Comparison of ENCODE assay signal across 14 cellular contexts in genomic region chr15:29920515-29920914, GRCh38.
DNase-seq lines count a peak whose midpoint lies in the region; ATAC-seq, FAIRE-seq and TF ChIP-seq lines count a peak whose summit lies in the region.
"Had no signal": no experiment of that assay in that cellular context is flagged by ENCODE, and none has a peak within 500 bp of the region (broad histone marks: within the 10 kb centered on the region; RNA-seq: fewer than 3 reads in every experiment).

No MANE protein-coding gene starts in this region.

- H3K4me1 ChIP-seq in A549 (peaks cover 92% of the 10 kb centered on the region), H1 (replicated peaks in 1 of 4; ENCODE audit: control insufficient read depth in 3 of 4, insufficient read depth in 4 of 4, low read length in 3 of 4) (peaks cover 7 to 16% (median 12%) of the 10 kb centered on the region in 4 experiments), mesenchymal stem cell (ENCODE audit: control insufficient read depth, insufficient read depth, low read depth, low read length) (peaks cover 26% of the 10 kb centered on the region), transverse colon (peaks cover 6 to 14% (median 8%) of the 10 kb centered on the region in 4 donors)

- POLR2A ChIA-PET in A549 (lab: Yijun Ruan, JAX) (interaction anchor here (1.3 to 2.3 kb wide), 2 partner anchors 99 to 106 kb away, joined by 3 to 24 read pairs; partner anchors contain the start of gene TJP1), H1 (lab: Charles Lee; ENCODE audit: partially characterized antibody) (interaction anchor here (0.8 to 2.0 kb wide), 3 partner anchors 15 to 189 kb away, joined by 3 to 6 read pairs (median 3); partner anchors contain the start of gene TJP1)

- intact Hi-C loops in transverse colon (cut with DNase I; ENCODE audit: low total_unique reads) = no loop called here

- no peaks in the 10 kb centered on the region for H4K20me1 ChIP-seq in H1 (replicated peaks in 1 of 2; ENCODE audit: control insufficient read depth in 1 of 2, insufficient read depth in 2 of 2, low read length in 2 of 2)

- H3K56ac ChIP-seq in H1 (replicated peaks; ENCODE audit: insufficient read length, low read depth, low read length) = no peak overlapping the region

- TF ChIP-seq POLR2A in A549 (IDR thresholded peaks at IDR 0.05; ENCODE audit: low read length) (no peak), H1 (IDR thresholded peaks at IDR 0.05; ENCODE audit: control extremely low read depth in 1 of 2, low read depth in 2 of 2, low read length in 2 of 2) (no peak), transverse colon (IDR thresholded peaks at IDR 0.05) (no peak)

- H2BK15ac ChIP-seq in H1 (ENCODE audit: low read length) (peak overlapping the region; percentile 22; the same call in 1 of the 2 replicates), mesenchymal stem cell (ENCODE audit: low read depth, poor library complexity, severe bottlenecking) (no peak overlapping the region)

- TF ChIP-seq EP300 in A549 (IDR thresholded peaks at IDR 0.05) = no peak
- TF ChIP-seq EP300 in Ishikawa (IDR thresholded peaks at IDR 0.05; ENCODE audit: borderline replicate concordance) = no peak
- no peak for TF ChIP-seq EP300 in H1 (IDR thresholded peaks at IDR 0.05; ENCODE audit: borderline replicate concordance in 1 of 2, low read depth in 2 of 2, low read length in 2 of 2)
- TF ChIP-seq EP300 in transverse colon (IDR thresholded peaks at IDR 0.05; ENCODE audit: low read depth) = no peak

- H3K14ac ChIP-seq in H1 (ENCODE audit: insufficient read length) (no peak overlapping the region), mesenchymal stem cell (ENCODE audit: low read length in 2 of 2) (no peak overlapping the region)

- H3K4ac ChIP-seq in H1 (replicated peaks; ENCODE audit: insufficient read length, low read depth, low read length) (no peak overlapping the region), mesenchymal stem cell (ENCODE audit: low read depth in 1 of 2, low read length in 2 of 2) (no peak overlapping the region)

- DNase-seq in A549 (ENCODE audit: low read depth in 1 of 2, low spot score in 1 of 2) (peak; percentile 58 to 73), H1 (ENCODE audit: low read depth in 1 of 2, low spot score in 2 of 2) (no peak), mesenchymal stem cell (no peak), transverse colon (no peak), NCI-H345 (lab: John Stamatoyannopoulos, UW) (no peak)
- no peak for DNase-seq in activated CD4-positive, CD25-positive, alpha-beta regulatory T cell (lab: John Stamatoyannopoulos, UW)
- no peak for DNase-seq in activated CD8-positive, alpha-beta memory T cell treated with anti-CD3 and anti-CD28 coated beads, Interleukin-2, amount 50 U/mL, for 48 hours
- DNase-seq: activated T-cell treated with anti-CD3 and anti-CD28 coated beads, Interleukin-2, amount 50 U/mL, for 1 hour; aorta; GDM1; Karpas-422; stimulated activated CD4-positive, alpha-beta T cell treated with anti-CD3 and anti-CD28 coated beads, Interleukin-4, amount 100 ng/mL, for 24 hours had no signal

- H3K36me3 ChIP-seq in H1 (ENCODE audit: control insufficient read depth in 2 of 4, insufficient read depth in 4 of 4, low read length in 3 of 4) (no peaks in the 10 kb centered on the region), mesenchymal stem cell (ENCODE audit: control insufficient read depth in 1 of 2, insufficient read depth in 2 of 2, low read depth in 1 of 2, low read length in 2 of 2) (no peaks in the 10 kb centered on the region), transverse colon (no peaks in the 10 kb centered on the region)

- H3K27ac ChIP-seq in A549 (peak overlapping the region; percentile 71 to 84), H1 (ENCODE audit: low read depth, low read length) (no peak overlapping the region; the same call in 1 of the 2 replicates), mesenchymal stem cell (ENCODE audit: low read length, poor library complexity, severe bottlenecking) (peak overlapping the region; percentile 89), transverse colon (no peak overlapping the region)

- no peaks in the 10 kb centered on the region for H3K79me2 ChIP-seq in H1 (ENCODE audit: control insufficient read depth in 1 of 2, insufficient read depth in 2 of 2, low read length in 2 of 2)

- H3K9ac ChIP-seq in H1 (replicated peaks in 1 of 4; ENCODE audit: extremely low read depth in 1 of 4, low read depth in 3 of 4, low read length in 3 of 4) = no peak overlapping the region; a peak in 1 of 7 replicates
- H3K9ac ChIP-seq in mesenchymal stem cell (ENCODE audit: low read length) = no peak overlapping the region

- H2BK120ac ChIP-seq in H1 (replicated peaks; ENCODE audit: low read depth, low read length) (no peak overlapping the region), mesenchymal stem cell (ENCODE audit: low read depth, low read length) (no peak overlapping the region)

- peak; percentile 14 to 26; a peak in 2 of 6 replicates for ATAC-seq in A549
- ATAC-seq: left lobe of liver had no signal

- H3K18ac ChIP-seq in H1 (ENCODE audit: extremely low read depth, low read length) (no peak overlapping the region; the same call in 1 of the 2 replicates), mesenchymal stem cell (ENCODE audit: low read depth in 1 of 2, low read length in 2 of 2) (no peak overlapping the region)

- no peak overlapping the region for H4K91ac ChIP-seq in H1 (replicated peaks; ENCODE audit: insufficient read length, low read length)
- H4K91ac ChIP-seq in mesenchymal stem cell (ENCODE audit: low read length) = no peak overlapping the region

- CTCF ChIA-PET in A549 (lab: Yijun Ruan, JAX) = interaction anchor here (0.6 to 10.3 kb wide), 9 partner anchors 10 to 255 kb away, joined by 3 to 128 read pairs (median 3); no protein-coding TSS in a partner anchor
- CTCF ChIA-PET in H1 (lab: Charles Lee; ENCODE audit: partially characterized antibody) = interaction anchor here (1.0 to 1.6 kb wide), 4 partner anchors 8 to 254 kb away, joined by 3 to 7 read pairs (median 4); no protein-coding TSS in a partner anchor

- H3K4me3 ChIP-seq in A549 (peak overlapping the region; percentile 28), H1 (ENCODE audit: extremely low read depth in 1 of 4, insufficient read depth in 2 of 4, low read depth in 3 of 4, low read length in 4 of 4) (no peak overlapping the region), mesenchymal stem cell (ENCODE audit: insufficient read depth in 1 of 2, low read depth in 1 of 2, low read length in 2 of 2) (no peak overlapping the region), transverse colon (no peak overlapping the region)

- H3K9me3 ChIP-seq in A549 = no peaks in the 10 kb centered on the region
- no peaks in the 10 kb centered on the region for H3K9me3 ChIP-seq in H1 (ENCODE audit: insufficient read depth in 2 of 2, low read depth in 1 of 2, low read length in 1 of 2)
- H3K9me3 ChIP-seq in mesenchymal stem cell (ENCODE audit: control insufficient read depth, low read length) = no peaks in the 10 kb centered on the region
- H3K9me3 ChIP-seq in transverse colon = no peaks in the 10 kb centered on the region

- no peak overlapping the region for H4K5ac ChIP-seq in H1 (ENCODE audit: insufficient read length, low read depth, low read length)

- in situ Hi-C loops in transverse colon (cut with MboI; ENCODE audit: low pct_ligation_motif_present in 1 of 4, low pct_unique_long_range_greater_than_20kb in 1 of 4, low sequenced_read_pairs in 3 of 4) = loop anchor here in 1 of 4 donors (10.0 kb wide), 1 partner anchor 176 kb away; no protein-coding TSS in a partner anchor

- H2BK5ac ChIP-seq in H1 (ENCODE audit: low read depth, low read length) (peak overlapping the region; percentile 36; the same call in 1 of the 2 replicates), mesenchymal stem cell (ENCODE audit: low read depth, low read length, poor library complexity, severe bottlenecking) (no peak overlapping the region)

- no peak overlapping the region for H4K8ac ChIP-seq in H1 (ENCODE audit: extremely low read depth, insufficient read depth, low read length)
- peak overlapping the region; percentile 45 for H4K8ac ChIP-seq in mesenchymal stem cell (ENCODE audit: low read length)

- H2AK5ac ChIP-seq in H1 (ENCODE audit: low read depth, low read length) (no peak overlapping the region), mesenchymal stem cell (ENCODE audit: low read length, severe bottlenecking) (no peak overlapping the region)

- peak overlapping the region; percentile 27; the same call in 1 of the 2 replicates for H2BK12ac ChIP-seq in H1 (ENCODE audit: low read depth, low read length)
- H2BK12ac ChIP-seq in mesenchymal stem cell (ENCODE audit: low read length in 2 of 2) = no peak overlapping the region

- H3K27me3 ChIP-seq in H1 (replicated peaks in 1 of 4; ENCODE audit: control insufficient read depth in 3 of 4, extremely low read depth in 1 of 4, insufficient read depth in 3 of 4, low read length in 3 of 4) (no peaks in the 10 kb centered on the region), mesenchymal stem cell (ENCODE audit: control insufficient read depth in 1 of 2, insufficient read depth in 1 of 2, low read length in 2 of 2) (peaks cover 0 to 19% of the 10 kb centered on the region in 2 experiments), transverse colon (no peaks in the 10 kb centered on the region)

- H2AFZ ChIP-seq in H1 (ENCODE audit: low read length) (peak overlapping the region; percentile 31; the same call in 1 of the 2 replicates), mesenchymal stem cell (ENCODE audit: low read depth, low read length) (no peak overlapping the region)

- H3K23me2 ChIP-seq in H1 (ENCODE audit: low read depth, low read length) = no peaks in the 10 kb centered on the region

- H3K79me1 ChIP-seq in H1 (ENCODE audit: low read depth, low read length) (no peaks in the 10 kb centered on the region), mesenchymal stem cell (replicated peaks; ENCODE audit: low read length, poor library complexity, severe bottlenecking) (no peaks in the 10 kb centered on the region)

- FAIRE-seq in A549 (lab: Jason Lieb, UNC) (peak; percentile 51), H1 (lab: Jason Lieb, UNC) (no peak)

- H3K23ac ChIP-seq in H1 (ENCODE audit: insufficient read length) = no peak overlapping the region
- no peak overlapping the region for H3K23ac ChIP-seq in mesenchymal stem cell (ENCODE audit: low read length in 2 of 2)

- TF ChIP-seq RAD21 in A549 (conservative IDR thresholded peaks at IDR 0.05 in 1 of 2, IDR thresholded peaks at IDR 0.05 in 1 of 2) = no peak
- TF ChIP-seq RAD21 in Ishikawa (IDR thresholded peaks at IDR 0.05; ENCODE audit: low read depth) = no peak; the same call in 1 of the 2 replicates
- TF ChIP-seq RAD21 in H1 (IDR thresholded peaks at IDR 0.05 in 1 of 2, conservative IDR thresholded peaks at IDR 0.05 in 1 of 2; ENCODE audit: low read depth in 2 of 2, low read length in 2 of 2) = no peak

- WGBS in A549 (ENCODE audit: missing lambda C conversion rate) = 30% methylated on average over 12 of the region's 12 CpGs
- 73% methylated on average over 12 of the region's 12 CpGs; no CpG with 5 or more reads in 1 of the 2 experiments for WGBS in H1 (ENCODE audit: extremely low coverage in 1 of 2, insufficient coverage in 1 of 2, insufficient read length in 1 of 2, insufficient replicate concordance in 2 of 2, low coverage in 1 of 2, low lambda C conversion rate in 2 of 2, missing lambda C conversion rate in 1 of 2), 2 experiments
- 56% methylated on average over 11 of the region's 12 CpGs for WGBS in mesenchymal stem cell
- 80 to 85% methylated on average over 2 to 12 of the region's 12 CpGs for WGBS in transverse colon (ENCODE audit: low coverage in 1 of 2), 2 donors

- no peak for TF ChIP-seq CTCF in A549 (IDR thresholded peaks at IDR 0.05)
- no peak for TF ChIP-seq CTCF in H1 (IDR thresholded peaks at IDR 0.05; ENCODE audit: control extremely low read depth in 1 of 3, insufficient read depth in 1 of 3, low read depth in 1 of 3, low read length in 3 of 3)
- no peak for TF ChIP-seq CTCF in transverse colon (IDR thresholded peaks at IDR 0.05)

- H3K4me2 ChIP-seq in A549 = peak overlapping the region; percentile 87
- H3K4me2 ChIP-seq in H1 (ENCODE audit: insufficient read depth in 1 of 2, low read depth in 2 of 2, low read length in 2 of 2) = no peak overlapping the region; a peak in 1 of 4 replicates
- H3K4me2 ChIP-seq in mesenchymal stem cell (ENCODE audit: low read length, poor library complexity, severe bottlenecking) = peak overlapping the region; percentile 33

- H2BK20ac ChIP-seq in H1 (ENCODE audit: low read length) = peak overlapping the region; percentile 50; the same call in 1 of the 2 replicates

Comparison
In these comparisons a context has a peak if more than half of its experiments do, and no peak if none do; other contexts are left out.
1. DNase-seq: peak in A549 (2 of 2); none in H1 (0 of 2), mesenchymal stem cell (single experiment), transverse colon (single experiment), activated CD4-positive, CD25-positive, alpha-beta regulatory T cell (0 of 4), activated CD8-positive, alpha-beta memory T cell treated with anti-CD3 and anti-CD28 coated beads, Interleukin-2, amount 50 U/mL, for 48 hours (single experiment) and NCI-H345 (single experiment).
2. H3K27ac ChIP-seq: peak in A549 (2 of 2) and mesenchymal stem cell (single experiment); none in H1 (single experiment) and transverse colon (0 of 4).
3. H3K4me2 ChIP-seq: peak in A549 (single experiment) and mesenchymal stem cell (single experiment); none in H1 (0 of 2).
4. Of the 18 proteins assayed by ChIP-seq in both H1 and A549: peak only in H1: none; only in A549: MAFK and MAX; in both: none; in neither: 15; mixed calls (peak in some experiments, not most) for 1.